In the genomic region with DNA sequence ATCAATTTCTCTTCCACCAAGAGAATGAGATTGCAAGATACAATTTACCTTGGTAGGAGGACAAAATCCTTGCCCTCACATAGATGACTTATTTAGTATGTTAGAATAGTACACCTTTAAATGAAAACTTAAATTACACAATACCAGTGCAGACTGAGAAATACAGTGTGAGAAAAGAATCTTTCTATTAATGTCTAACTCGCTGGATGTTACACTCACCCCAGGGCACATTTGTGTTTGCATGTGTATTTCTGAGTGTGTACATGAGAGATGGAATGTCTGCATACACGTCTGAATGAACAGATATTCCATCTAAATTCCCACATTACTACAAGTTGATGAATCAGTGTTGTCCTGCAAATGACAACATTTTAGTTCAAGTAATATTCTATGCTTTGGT, we compare ENCODE assay signal across 19 cellular contexts.
A peak's percentile ranks its signal among the peaks of the same experiment; 100 is the strongest.
DNase-seq lines count a peak whose midpoint lies in the region; TF ChIP-seq lines count a peak whose summit lies in the region.
"Had no signal": no experiment of that assay in that cellular context is flagged by ENCODE, and none has a peak within 500 bp of the region (broad histone marks: within the 10 kb centered on the region; RNA-seq: fewer than 3 reads in every experiment).

No MANE protein-coding gene starts in this region.

- H3K36me3 ChIP-seq in thyroid gland (no peaks in the 10 kb centered on the region), tibial artery (peaks cover 0 to 20% (median 10%) of the 10 kb centered on the region in 3 donors), Peyer's patch (no peaks in the 10 kb centered on the region)

- 69 to 77% methylated on average over 2 of the region's 2 CpGs for WGBS in thyroid gland, 2 donors

- intact Hi-C loops in thyroid gland (cut with DNase I), result no loop called here
- intact Hi-C loops in tibial artery (cut with DNase I; ENCODE audit: low total_unique reads), result no loop called here

- H3K36me3 Mint-ChIP-seq in nephron (ENCODE audit: low read depth) (peaks cover 54% of the 10 kb centered on the region), osteocyte (ENCODE audit: unreplicated experiment) (no peaks in the 10 kb centered on the region)

- peak overlapping the region; percentile 64 to 86 (median 74) for H3K27ac Mint-ChIP-seq in nephron
- no peak overlapping the region for H3K27ac Mint-ChIP-seq in osteocyte (ENCODE audit: unreplicated experiment)
- H3K27ac Mint-ChIP-seq: CD4-positive, alpha-beta T cell; GM23338 had no signal

- TF ChIP-seq POLR2A in thyroid gland (IDR thresholded peaks at IDR 0.05) (no peak), Peyer's patch (IDR thresholded peaks at IDR 0.05) (no peak)

- no peak overlapping the region for H3K4me3 Mint-ChIP-seq in nephron
- no peak overlapping the region for H3K4me3 Mint-ChIP-seq in osteocyte (ENCODE audit: unreplicated experiment)
- H3K4me3 Mint-ChIP-seq: CD4-positive, alpha-beta T cell; GM23338 had no signal

- TF ChIP-seq CTCF in nephron (IDR thresholded peaks at IDR 0.05; ENCODE audit: unreplicated experiment in 3 of 3), result no peak
- no peak for TF ChIP-seq CTCF in thyroid gland (IDR thresholded peaks at IDR 0.05)
- TF ChIP-seq CTCF in tibial artery (IDR thresholded peaks at IDR 0.05), result no peak
- no peak for TF ChIP-seq CTCF in Peyer's patch (IDR thresholded peaks at IDR 0.05)
- TF ChIP-seq CTCF in osteocyte (IDR thresholded peaks at IDR 0.05), result no peak

- H3K4me3 ChIP-seq in thyroid gland (replicated peaks in 1 of 3) (no peak overlapping the region), tibial artery (no peak overlapping the region), Peyer's patch (no peak overlapping the region)
- H3K4me3 ChIP-seq: A549, GM23338 had no signal

- H3K27me3 ChIP-seq in thyroid gland (no peaks in the 10 kb centered on the region), tibial artery (no peaks in the 10 kb centered on the region), Peyer's patch (no peaks in the 10 kb centered on the region)

- H3K27me3 Mint-ChIP-seq in nephron (ENCODE audit: low read depth) (no peaks in the 10 kb centered on the region), osteocyte (ENCODE audit: unreplicated experiment) (no peaks in the 10 kb centered on the region)
- H3K27me3 Mint-ChIP-seq: CD4-positive, alpha-beta T cell had no signal

- H3K9me3 Mint-ChIP-seq in nephron (peaks cover 6% of the 10 kb centered on the region), osteocyte (ENCODE audit: unreplicated experiment) (no peaks in the 10 kb centered on the region)
- H3K9me3 Mint-ChIP-seq: CD4-positive, alpha-beta T cell; GM23338 had no signal

- H3K4me1 Mint-ChIP-seq in nephron, result peaks cover 17% of the 10 kb centered on the region
- peaks cover 18% of the 10 kb centered on the region for H3K4me1 Mint-ChIP-seq in osteocyte (ENCODE audit: unreplicated experiment)

- H3K27ac ChIP-seq in cingulate gyrus (ENCODE audit: low read depth, low read length), result peak overlapping the region; percentile 41
- peak overlapping the region in 2 of 3 donors; percentile 57 to 60 for H3K27ac ChIP-seq in thyroid gland
- no peak overlapping the region for H3K27ac ChIP-seq in tibial artery
- H3K27ac ChIP-seq in Peyer's patch, result no peak overlapping the region
- H3K27ac ChIP-seq: 22Rv1, A549, C4-2B, HL-60 had no signal

- peaks cover 3 to 38% of the 10 kb centered on the region in 2 donors for H3K4me1 ChIP-seq in thyroid gland
- H3K4me1 ChIP-seq in tibial artery, result peaks cover 0 to 8% (median 5%) of the 10 kb centered on the region in 4 donors
- H3K4me1 ChIP-seq in Peyer's patch, result no peaks in the 10 kb centered on the region
- H3K4me1 ChIP-seq: A549, Caco-2 had no signal

- H3K9me3 ChIP-seq in thyroid gland (no peaks in the 10 kb centered on the region), tibial artery (no peaks in the 10 kb centered on the region), Peyer's patch (no peaks in the 10 kb centered on the region)

- DNase-seq in kidney tubule cell (ENCODE audit: low spot score) (peak; percentile 38), thyroid gland (no peak), tibial artery (no peak), Peyer's patch (no peak), osteocyte (ENCODE audit: extremely low spot score, unreplicated experiment) (no peak)
- DNase-seq: AML-193; Caco-2; CD4-positive, alpha-beta T cell; DMS153; DMS79; GDM1; HCEC 1CT had no signal

Comparison
In these comparisons a context has a peak if more than half of its experiments do, and no peak if none do; other contexts are left out.
1. H3K27ac ChIP-seq: peak in cingulate gyrus (single experiment) and thyroid gland (2 of 3); none in tibial artery (0 of 2) and Peyer's patch (0 of 4).